25 cellular contexts compared by ENCODE assay signal in the genomic region with DNA sequence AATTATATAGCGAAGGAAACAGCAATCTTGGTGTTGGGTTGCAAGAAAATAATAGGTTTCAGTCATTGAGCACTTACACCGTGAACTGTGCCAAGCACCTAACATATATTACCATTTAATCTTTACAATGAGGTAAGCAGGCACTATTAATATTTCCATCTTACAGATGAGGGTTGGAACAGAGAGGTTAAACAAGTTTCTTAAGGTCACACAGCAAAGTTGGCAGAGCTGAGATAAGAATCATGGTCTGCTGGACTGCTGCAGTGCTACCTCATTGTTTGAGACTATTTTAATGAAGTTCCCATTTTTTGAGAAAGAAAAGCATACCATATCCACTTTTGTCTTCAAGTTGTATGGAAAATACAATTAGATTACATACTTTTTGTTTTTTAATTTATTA. TPM values are rescaled to one million over a fixed set of nuclear protein-coding genes. Genes with fewer than 3 reads are reported as not detected.
DNase-seq lines count a peak whose midpoint lies in the region; ATAC-seq, FAIRE-seq and TF ChIP-seq lines count a peak whose summit lies in the region.
"Had no signal": no experiment of that assay in that cellular context is flagged by ENCODE, and none has a peak within 500 bp of the region (broad histone marks: within the 10 kb centered on the region; RNA-seq: fewer than 3 reads in every experiment).

No MANE protein-coding gene starts in this region.

- H3K27ac ChIP-seq in PC-9 (no peak overlapping the region), hepatocyte (no peak overlapping the region)

- DNase-seq in activated naive CD8-positive, alpha-beta T cell treated with anti-CD3 and anti-CD28 coated beads, Interleukin-2, amount 50 U/mL, for 24 hours: no peak
- DNase-seq in PC-9 (no peak), hepatocyte (ENCODE audit: low spot score) (no peak), type B pancreatic cell (ENCODE audit: extremely low spot score, unreplicated experiment) (no peak), GM12892 (ENCODE audit: insufficient read length) (no peak), retina (no peak)
- DNase-seq in activated CD4-positive, alpha-beta T cell treated with anti-CD3 and anti-CD28 coated beads, Interleukin-2, amount 50 U/mL, for 48 hours: no peak
- DNase-seq: activated CD4-positive, alpha-beta T cell treated with anti-CD3 and anti-CD28 coated beads, Interleukin-2, amount 50 U/mL, for 4 hours; activated naive CD8-positive, alpha-beta T cell treated with anti-CD3 and anti-CD28 coated beads for 36 hours; activated T-cell treated with anti-CD3 and anti-CD28 coated beads, Interleukin-2, amount 50 U/mL, for 48 hours; DMS53; effector CD8-positive, alpha-beta T cell; hypothalamus; left ventricle myocardium superior; mucosa of descending colon; NCI-H1105; NCI-H2029 treated with DMSO at 0.1 percent for 48 hours; nucleus accumbens; SIG-M5; small intestine; stimulated activated CD4-positive, alpha-beta T cell treated with anti-CD3 and anti-CD28 coated beads, Interleukin-2, amount 100 ng/mL, for 24 hours; uterus had no signal

- H3K4me3 ChIP-seq in PC-9 (no peak overlapping the region), hepatocyte (no peak overlapping the region)
- H3K4me3 ChIP-seq: mucosa of descending colon, uterus had no signal

- H3K4me2 ChIP-seq in PC-9 (0 out of 2 replicates have a peak overlapping the region, but pooled peaks have one; percentile 3), hepatocyte (peak overlapping the region; percentile 71)

- peaks cover 32% of the 10 kb centered on the region for H3K4me1 Mint-ChIP-seq in activated naive CD8-positive, alpha-beta T cell (ENCODE audit: low read depth)
- H3K4me1 Mint-ChIP-seq in activated naive CD8-positive, alpha-beta T cell treated with anti-CD3 and anti-CD28 coated beads, Interleukin-2, amount 50 U/mL, for 24 hours: peaks cover 30% of the 10 kb centered on the region
- peaks cover 16% of the 10 kb centered on the region for H3K4me1 Mint-ChIP-seq in type B pancreatic cell (ENCODE audit: unreplicated experiment)

- no peaks in the 10 kb centered on the region for H4K20me1 ChIP-seq in PC-9 (ENCODE audit: insufficient read depth)
- no peaks in the 10 kb centered on the region for H4K20me1 ChIP-seq in hepatocyte (ENCODE audit: insufficient read depth, poor library complexity, severe bottlenecking)

- TF ChIP-seq CTCF in PC-9 (conservative IDR thresholded peaks at IDR 0.05): no peak
- TF ChIP-seq CTCF in hepatocyte (IDR thresholded peaks at IDR 0.05; ENCODE audit: poor library complexity): no peak
- TF ChIP-seq CTCF in type B pancreatic cell (conservative IDR thresholded peaks at IDR 0.05): no peak

- WGBS in hepatocyte (ENCODE audit: low lambda C conversion rate, missing lambda C conversion rate): 97% methylated on average over 2 of the region's 2 CpGs

- no peaks in the 10 kb centered on the region for H3K27me3 Mint-ChIP-seq in activated naive CD8-positive, alpha-beta T cell
- H3K27me3 Mint-ChIP-seq in activated naive CD8-positive, alpha-beta T cell treated with anti-CD3 and anti-CD28 coated beads, Interleukin-2, amount 50 U/mL, for 24 hours: peaks cover 3% of the 10 kb centered on the region
- no peaks in the 10 kb centered on the region for H3K27me3 Mint-ChIP-seq in type B pancreatic cell
- H3K27me3 Mint-ChIP-seq: activated naive CD8-positive, alpha-beta T cell treated with anti-CD3 and anti-CD28 coated beads for 36 hours had no signal

- H3K27ac Mint-ChIP-seq in activated naive CD8-positive, alpha-beta T cell: peak overlapping the region; percentile 77
- no peak overlapping the region for H3K27ac Mint-ChIP-seq in activated naive CD8-positive, alpha-beta T cell treated with anti-CD3 and anti-CD28 coated beads, Interleukin-2, amount 50 U/mL, for 24 hours
- H3K27ac Mint-ChIP-seq in type B pancreatic cell: peak overlapping the region; percentile 40

- H3K9me3 Mint-ChIP-seq in activated naive CD8-positive, alpha-beta T cell (ENCODE audit: low read depth): no peaks in the 10 kb centered on the region
- no peaks in the 10 kb centered on the region for H3K9me3 Mint-ChIP-seq in activated naive CD8-positive, alpha-beta T cell treated with anti-CD3 and anti-CD28 coated beads, Interleukin-2, amount 50 U/mL, for 24 hours
- no peaks in the 10 kb centered on the region for H3K9me3 Mint-ChIP-seq in type B pancreatic cell
- H3K9me3 Mint-ChIP-seq: activated naive CD8-positive, alpha-beta T cell treated with anti-CD3 and anti-CD28 coated beads for 36 hours; stimulated activated effector memory CD8-positive, alpha-beta T cell treated with anti-CD3 and anti-CD28 coated beads, Interleukin-12 subunit alpha, Interleukin-12 subunit beta, amount 100 ng/mL, for 72 hours had no signal

- peaks cover 51% of the 10 kb centered on the region for H3K79me2 ChIP-seq in PC-9 (ENCODE audit: low read depth)
- H3K79me2 ChIP-seq in hepatocyte: peaks cover 34% of the 10 kb centered on the region

- no peaks in the 10 kb centered on the region for H3K9me3 ChIP-seq in PC-9 (ENCODE audit: insufficient read depth, low read depth)
- no peaks in the 10 kb centered on the region for H3K9me3 ChIP-seq in hepatocyte (ENCODE audit: low read depth)
- H3K9me3 ChIP-seq: mucosa of descending colon, uterus had no signal

- no TSS peak for BruUV-seq in PC-9 (replicated peaks; lab: Mats Ljungman, UMichigan)

- no peak for TF ChIP-seq POLR2A in GM12892 (IDR thresholded peaks at IDR 0.05; ENCODE audit: low read depth, low read length)

- POLR2A ChIA-PET in PC-9 (lab: Charles Lee; ENCODE audit: unreplicated experiment): no interaction called here

- 0 out of 2 replicates have a peak, but pooled peaks cover 5% of the 10 kb centered on the region for H3K36me3 ChIP-seq in PC-9 (ENCODE audit: low read depth)
- no peaks in the 10 kb centered on the region for H3K36me3 ChIP-seq in hepatocyte (replicated peaks; ENCODE audit: insufficient read depth, low read depth)
- H3K36me3 ChIP-seq: uterus had no signal

- intact Hi-C loops in PC-9 (cut with micrococcal nuclease; ENCODE audit: unreplicated experiment): no loop called here

- FAIRE-seq in GM12892 (lab: Jason Lieb, UNC): no peak
- FAIRE-seq: frontal cortex, small intestine had no signal

- H3K4me3 Mint-ChIP-seq in activated naive CD8-positive, alpha-beta T cell: no peak overlapping the region
- no peak overlapping the region for H3K4me3 Mint-ChIP-seq in activated naive CD8-positive, alpha-beta T cell treated with anti-CD3 and anti-CD28 coated beads, Interleukin-2, amount 50 U/mL, for 24 hours
- H3K4me3 Mint-ChIP-seq in type B pancreatic cell: no peak overlapping the region

- CTCF ChIA-PET in PC-9 (lab: Charles Lee): interaction anchor here (0.6 kb wide), 1 partner anchor 10 kb away, joined by 5 read pairs; no protein-coding TSS in a partner anchor

- ATAC-seq in activated naive CD8-positive, alpha-beta T cell treated with anti-CD3 and anti-CD28 coated beads, Interleukin-2, amount 50 U/mL, for 24 hours: no peak
- ATAC-seq: left ventricle myocardium superior; mucosa of descending colon; stimulated activated effector memory CD8-positive, alpha-beta T cell treated with anti-CD3 and anti-CD28 coated beads, Interleukin-12 subunit alpha, Interleukin-12 subunit beta, amount 100 ng/mL, for 72 hours had no signal

- no peaks in the 10 kb centered on the region for H3K27me3 ChIP-seq in PC-9 (ENCODE audit: insufficient read depth, low read depth)
- no peaks in the 10 kb centered on the region for H3K27me3 ChIP-seq in hepatocyte
- H3K27me3 ChIP-seq: uterus had no signal

- H2AFZ ChIP-seq in PC-9 (no peak overlapping the region), hepatocyte (no peak overlapping the region)

- H3K4me1 ChIP-seq in PC-9 (replicated peaks; ENCODE audit: insufficient read depth): peaks cover 9% of the 10 kb centered on the region; the same call in 1 of the 2 replicates
- H3K4me1 ChIP-seq in hepatocyte (ENCODE audit: insufficient read depth): peaks cover 11% of the 10 kb centered on the region
- H3K4me1 ChIP-seq: uterus had no signal

- H3K36me3 Mint-ChIP-seq in activated naive CD8-positive, alpha-beta T cell: peaks cover 3% of the 10 kb centered on the region
- H3K36me3 Mint-ChIP-seq in activated naive CD8-positive, alpha-beta T cell treated with anti-CD3 and anti-CD28 coated beads, Interleukin-2, amount 50 U/mL, for 24 hours (ENCODE audit: low read depth): peaks cover 3% of the 10 kb centered on the region
- peaks cover 12% of the 10 kb centered on the region for H3K36me3 Mint-ChIP-seq in type B pancreatic cell

- peaks cover 11% of the 10 kb centered on the region for H3F3A ChIP-seq in PC-9 (ENCODE audit: insufficient read depth, low read depth)

- H3K9me2 ChIP-seq in PC-9 (ENCODE audit: insufficient read depth) (no peaks in the 10 kb centered on the region), hepatocyte (replicated peaks; ENCODE audit: insufficient read depth) (no peaks in the 10 kb centered on the region)

RNA-seq across cellular contexts. Expression of gene ERG28, which starts 1.7 kb away (rescaled TPM):
- total RNA-seq in PC-9 (2021): 25.2 and 32.5 TPM in 2 replicates
- total RNA-seq in hepatocyte: 38.4 and 51.2 TPM in 2 replicates
- polyA plus RNA-seq in hepatocyte: 65.7 and 74.4 TPM in 2 replicates
- total RNA-seq in type B pancreatic cell (ENCODE audit: low replicate concordance): 24.6 and 25.5 TPM in 2 replicates
- polyA plus RNA-seq in GM12892 (2012; ENCODE audit: missing spikeins): 24.3 TPM

RNA-seq across cellular contexts. Expression of gene TTLL5, which starts 2.1 kb away (rescaled TPM):
- total RNA-seq in PC-9 (2021) (60.3 and 75.3 TPM in 2 replicates), hepatocyte (8.9 and 14.3 TPM in 2 replicates), type B pancreatic cell (ENCODE audit: low replicate concordance) (36.7 and 44.7 TPM in 2 replicates)
- polyA plus RNA-seq in hepatocyte: 11.1 and 14.2 TPM in 2 replicates
- polyA plus RNA-seq in GM12892 (2012; ENCODE audit: missing spikeins): 14.2 TPM
